1 cellular context compared by ENCODE assay signal in the genomic region with DNA sequence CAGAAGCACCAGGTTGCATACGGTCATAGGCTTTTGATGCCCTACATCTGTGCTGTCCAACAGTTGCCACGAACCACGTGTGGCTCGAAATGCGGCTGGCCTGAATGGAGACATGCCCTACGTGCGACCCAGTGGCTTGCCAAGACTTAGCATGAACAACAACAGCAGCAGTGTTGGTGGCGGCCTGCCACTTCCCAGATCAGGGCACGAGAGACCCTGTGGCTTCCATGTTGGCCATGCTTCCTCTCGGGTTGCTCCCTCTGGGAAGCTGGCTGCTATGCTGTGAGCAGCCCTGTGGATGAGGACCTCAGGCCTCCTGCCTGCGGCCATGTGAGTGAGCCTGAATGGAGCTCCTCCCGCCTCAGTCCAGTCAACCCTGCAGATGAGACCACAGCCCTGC.
TF ChIP-seq lines count a peak whose summit lies in the region.

No MANE protein-coding gene starts in this region.

TF ChIP-seq in GM23338, 12 proteins besides CTCF, POLR2A, EP300 and RAD21 (continued from another document):
- TF ChIP-seq, protein P1, sequence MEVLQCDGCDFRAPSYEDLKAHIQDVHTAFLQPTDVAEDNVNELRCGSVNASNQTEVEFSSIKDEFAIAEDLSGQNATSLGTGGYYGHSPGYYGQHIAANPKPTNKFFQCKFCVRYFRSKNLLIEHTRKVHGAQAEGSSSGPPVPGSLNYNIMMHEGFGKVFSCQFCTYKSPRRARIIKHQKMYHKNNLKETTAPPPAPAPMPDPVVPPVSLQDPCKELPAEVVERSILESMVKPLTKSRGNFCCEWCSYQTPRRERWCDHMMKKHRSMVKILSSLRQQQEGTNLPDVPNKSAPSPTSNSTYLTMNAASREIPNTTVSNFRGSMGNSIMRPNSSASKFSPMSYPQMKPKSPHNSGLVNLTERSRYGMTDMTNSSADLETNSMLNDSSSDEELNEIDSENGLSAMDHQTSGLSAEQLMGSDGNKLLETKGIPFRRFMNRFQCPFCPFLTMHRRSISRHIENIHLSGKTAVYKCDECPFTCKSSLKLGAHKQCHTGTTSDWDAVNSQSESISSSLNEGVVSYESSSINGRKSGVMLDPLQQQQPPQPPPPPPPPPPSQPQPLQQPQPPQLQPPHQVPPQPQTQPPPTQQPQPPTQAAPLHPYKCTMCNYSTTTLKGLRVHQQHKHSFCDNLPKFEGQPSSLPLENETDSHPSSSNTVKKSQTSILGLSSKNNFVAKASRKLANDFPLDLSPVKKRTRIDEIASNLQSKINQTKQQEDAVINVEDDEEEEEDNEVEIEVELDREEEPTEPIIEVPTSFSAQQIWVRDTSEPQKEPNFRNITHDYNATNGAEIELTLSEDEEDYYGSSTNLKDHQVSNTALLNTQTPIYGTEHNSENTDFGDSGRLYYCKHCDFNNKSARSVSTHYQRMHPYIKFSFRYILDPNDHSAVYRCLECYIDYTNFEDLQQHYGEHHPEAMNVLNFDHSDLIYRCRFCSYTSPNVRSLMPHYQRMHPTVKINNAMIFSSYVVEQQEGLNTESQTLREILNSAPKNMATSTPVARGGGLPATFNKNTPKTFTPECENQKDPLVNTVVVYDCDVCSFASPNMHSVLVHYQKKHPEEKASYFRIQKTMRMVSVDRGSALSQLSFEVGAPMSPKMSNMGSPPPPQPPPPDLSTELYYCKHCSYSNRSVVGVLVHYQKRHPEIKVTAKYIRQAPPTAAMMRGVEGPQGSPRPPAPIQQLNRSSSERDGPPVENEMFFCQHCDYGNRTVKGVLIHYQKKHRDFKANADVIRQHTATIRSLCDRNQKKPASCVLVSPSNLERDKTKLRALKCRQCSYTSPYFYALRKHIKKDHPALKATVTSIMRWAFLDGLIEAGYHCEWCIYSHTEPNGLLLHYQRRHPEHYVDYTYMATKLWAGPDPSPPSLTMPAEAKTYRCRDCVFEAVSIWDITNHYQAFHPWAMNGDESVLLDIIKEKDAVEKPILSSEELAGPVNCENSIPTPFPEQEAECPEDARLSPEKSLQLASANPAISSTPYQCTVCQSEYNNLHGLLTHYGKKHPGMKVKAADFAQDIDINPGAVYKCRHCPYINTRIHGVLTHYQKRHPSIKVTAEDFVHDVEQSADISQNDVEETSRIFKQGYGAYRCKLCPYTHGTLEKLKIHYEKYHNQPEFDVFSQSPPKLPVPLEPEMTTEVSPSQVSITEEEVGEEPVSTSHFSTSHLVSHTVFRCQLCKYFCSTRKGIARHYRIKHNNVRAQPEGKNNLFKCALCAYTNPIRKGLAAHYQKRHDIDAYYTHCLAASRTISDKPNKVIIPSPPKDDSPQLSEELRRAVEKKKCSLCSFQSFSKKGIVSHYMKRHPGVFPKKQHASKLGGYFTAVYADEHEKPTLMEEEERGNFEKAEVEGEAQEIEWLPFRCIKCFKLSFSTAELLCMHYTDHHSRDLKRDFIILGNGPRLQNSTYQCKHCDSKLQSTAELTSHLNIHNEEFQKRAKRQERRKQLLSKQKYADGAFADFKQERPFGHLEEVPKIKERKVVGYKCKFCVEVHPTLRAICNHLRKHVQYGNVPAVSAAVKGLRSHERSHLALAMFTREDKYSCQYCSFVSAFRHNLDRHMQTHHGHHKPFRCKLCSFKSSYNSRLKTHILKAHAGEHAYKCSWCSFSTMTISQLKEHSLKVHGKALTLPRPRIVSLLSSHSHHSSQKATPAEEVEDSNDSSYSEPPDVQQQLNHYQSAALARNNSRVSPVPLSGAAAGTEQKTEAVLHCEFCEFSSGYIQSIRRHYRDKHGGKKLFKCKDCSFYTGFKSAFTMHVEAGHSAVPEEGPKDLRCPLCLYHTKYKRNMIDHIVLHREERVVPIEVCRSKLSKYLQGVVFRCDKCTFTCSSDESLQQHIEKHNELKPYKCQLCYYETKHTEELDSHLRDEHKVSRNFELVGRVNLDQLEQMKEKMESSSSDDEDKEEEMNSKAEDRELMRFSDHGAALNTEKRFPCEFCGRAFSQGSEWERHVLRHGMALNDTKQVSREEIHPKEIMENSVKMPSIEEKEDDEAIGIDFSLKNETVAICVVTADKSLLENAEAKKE (CRISPR knock-in tag; IDR thresholded peaks at IDR 0.05): no peak
- TF ChIP-seq ZNF114 (CRISPR knock-in tag; IDR thresholded peaks at IDR 0.05) (no peak), EZH2phosphoT487 (IDR thresholded peaks at IDR 0.05; ENCODE audit: unreplicated experiment) (no peak), CREB1 (CRISPR knock-in tag; IDR thresholded peaks at IDR 0.05; ENCODE audit: low read depth) (no peak), POLR2AphosphoS5 (IDR thresholded peaks at IDR 0.05; ENCODE audit: low read depth) (no peak)
- TF ChIP-seq, protein P2, sequence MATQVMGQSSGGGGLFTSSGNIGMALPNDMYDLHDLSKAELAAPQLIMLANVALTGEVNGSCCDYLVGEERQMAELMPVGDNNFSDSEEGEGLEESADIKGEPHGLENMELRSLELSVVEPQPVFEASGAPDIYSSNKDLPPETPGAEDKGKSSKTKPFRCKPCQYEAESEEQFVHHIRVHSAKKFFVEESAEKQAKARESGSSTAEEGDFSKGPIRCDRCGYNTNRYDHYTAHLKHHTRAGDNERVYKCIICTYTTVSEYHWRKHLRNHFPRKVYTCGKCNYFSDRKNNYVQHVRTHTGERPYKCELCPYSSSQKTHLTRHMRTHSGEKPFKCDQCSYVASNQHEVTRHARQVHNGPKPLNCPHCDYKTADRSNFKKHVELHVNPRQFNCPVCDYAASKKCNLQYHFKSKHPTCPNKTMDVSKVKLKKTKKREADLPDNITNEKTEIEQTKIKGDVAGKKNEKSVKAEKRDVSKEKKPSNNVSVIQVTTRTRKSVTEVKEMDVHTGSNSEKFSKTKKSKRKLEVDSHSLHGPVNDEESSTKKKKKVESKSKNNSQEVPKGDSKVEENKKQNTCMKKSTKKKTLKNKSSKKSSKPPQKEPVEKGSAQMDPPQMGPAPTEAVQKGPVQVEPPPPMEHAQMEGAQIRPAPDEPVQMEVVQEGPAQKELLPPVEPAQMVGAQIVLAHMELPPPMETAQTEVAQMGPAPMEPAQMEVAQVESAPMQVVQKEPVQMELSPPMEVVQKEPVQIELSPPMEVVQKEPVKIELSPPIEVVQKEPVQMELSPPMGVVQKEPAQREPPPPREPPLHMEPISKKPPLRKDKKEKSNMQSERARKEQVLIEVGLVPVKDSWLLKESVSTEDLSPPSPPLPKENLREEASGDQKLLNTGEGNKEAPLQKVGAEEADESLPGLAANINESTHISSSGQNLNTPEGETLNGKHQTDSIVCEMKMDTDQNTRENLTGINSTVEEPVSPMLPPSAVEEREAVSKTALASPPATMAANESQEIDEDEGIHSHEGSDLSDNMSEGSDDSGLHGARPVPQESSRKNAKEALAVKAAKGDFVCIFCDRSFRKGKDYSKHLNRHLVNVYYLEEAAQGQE (IDR thresholded peaks at IDR 0.05; ENCODE audit: unreplicated experiment): no peak
- TF ChIP-seq, protein P3, sequence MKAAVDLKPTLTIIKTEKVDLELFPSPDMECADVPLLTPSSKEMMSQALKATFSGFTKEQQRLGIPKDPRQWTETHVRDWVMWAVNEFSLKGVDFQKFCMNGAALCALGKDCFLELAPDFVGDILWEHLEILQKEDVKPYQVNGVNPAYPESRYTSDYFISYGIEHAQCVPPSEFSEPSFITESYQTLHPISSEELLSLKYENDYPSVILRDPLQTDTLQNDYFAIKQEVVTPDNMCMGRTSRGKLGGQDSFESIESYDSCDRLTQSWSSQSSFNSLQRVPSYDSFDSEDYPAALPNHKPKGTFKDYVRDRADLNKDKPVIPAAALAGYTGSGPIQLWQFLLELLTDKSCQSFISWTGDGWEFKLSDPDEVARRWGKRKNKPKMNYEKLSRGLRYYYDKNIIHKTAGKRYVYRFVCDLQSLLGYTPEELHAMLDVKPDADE (IDR thresholded peaks at IDR 0.05): no peak
